Comparison of ENCODE assay signal across 1 cellular context in genomic region chr2:241974096-241974495, GRCh38.
TF ChIP-seq lines count a peak whose summit lies in the region.

No MANE protein-coding gene starts in this region.

TF ChIP-seq in HepG2, 621 proteins besides CTCF, POLR2A, EP300 and RAD21 (continued from another document):
- TF ChIP-seq NR2F6 (IDR thresholded peaks at IDR 0.05), result no peak
- TF ChIP-seq NR2F6 (CRISPR knock-in tag; IDR thresholded peaks at IDR 0.05), result no peak
- TF ChIP-seq ATF1 (CRISPR knock-in tag; IDR thresholded peaks at IDR 0.05), result no peak
- TF ChIP-seq, protein P1, sequence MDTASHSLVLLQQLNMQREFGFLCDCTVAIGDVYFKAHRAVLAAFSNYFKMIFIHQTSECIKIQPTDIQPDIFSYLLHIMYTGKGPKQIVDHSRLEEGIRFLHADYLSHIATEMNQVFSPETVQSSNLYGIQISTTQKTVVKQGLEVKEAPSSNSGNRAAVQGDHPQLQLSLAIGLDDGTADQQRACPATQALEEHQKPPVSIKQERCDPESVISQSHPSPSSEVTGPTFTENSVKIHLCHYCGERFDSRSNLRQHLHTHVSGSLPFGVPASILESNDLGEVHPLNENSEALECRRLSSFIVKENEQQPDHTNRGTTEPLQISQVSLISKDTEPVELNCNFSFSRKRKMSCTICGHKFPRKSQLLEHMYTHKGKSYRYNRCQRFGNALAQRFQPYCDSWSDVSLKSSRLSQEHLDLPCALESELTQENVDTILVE (CRISPR knock-in tag; IDR thresholded peaks at IDR 0.05), result no peak
- TF ChIP-seq CBX2 (IDR thresholded peaks at IDR 0.05; ENCODE audit: low read depth, low read length), result no peak
- no peak for TF ChIP-seq CBX2 (CRISPR knock-in tag; IDR thresholded peaks at IDR 0.05; ENCODE audit: low read depth)
- TF ChIP-seq, protein P2, sequence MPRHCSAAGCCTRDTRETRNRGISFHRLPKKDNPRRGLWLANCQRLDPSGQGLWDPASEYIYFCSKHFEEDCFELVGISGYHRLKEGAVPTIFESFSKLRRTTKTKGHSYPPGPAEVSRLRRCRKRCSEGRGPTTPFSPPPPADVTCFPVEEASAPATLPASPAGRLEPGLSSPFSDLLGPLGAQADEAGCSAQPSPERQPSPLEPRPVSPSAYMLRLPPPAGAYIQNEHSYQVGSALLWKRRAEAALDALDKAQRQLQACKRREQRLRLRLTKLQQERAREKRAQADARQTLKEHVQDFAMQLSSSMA (CRISPR knock-in tag; IDR thresholded peaks at IDR 0.05), result no peak
- TF ChIP-seq ZBTB7A (CRISPR knock-in tag; IDR thresholded peaks at IDR 0.05), result no peak
- TF ChIP-seq, protein P3, sequence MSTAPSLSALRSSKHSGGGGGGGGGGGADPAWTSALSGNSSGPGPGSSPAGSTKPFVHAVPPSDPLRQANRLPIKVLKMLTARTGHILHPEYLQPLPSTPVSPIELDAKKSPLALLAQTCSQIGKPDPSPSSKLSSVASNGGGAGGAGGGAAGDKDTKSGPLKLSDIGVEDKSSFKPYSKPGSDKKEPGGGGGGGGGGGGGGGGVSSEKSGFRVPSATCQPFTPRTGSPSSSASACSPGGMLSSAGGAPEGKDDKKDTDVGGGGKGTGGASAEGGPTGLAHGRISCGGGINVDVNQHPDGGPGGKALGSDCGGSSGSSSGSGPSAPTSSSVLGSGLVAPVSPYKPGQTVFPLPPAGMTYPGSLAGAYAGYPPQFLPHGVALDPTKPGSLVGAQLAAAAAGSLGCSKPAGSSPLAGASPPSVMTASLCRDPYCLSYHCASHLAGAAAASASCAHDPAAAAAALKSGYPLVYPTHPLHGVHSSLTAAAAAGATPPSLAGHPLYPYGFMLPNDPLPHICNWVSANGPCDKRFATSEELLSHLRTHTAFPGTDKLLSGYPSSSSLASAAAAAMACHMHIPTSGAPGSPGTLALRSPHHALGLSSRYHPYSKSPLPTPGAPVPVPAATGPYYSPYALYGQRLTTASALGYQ (CRISPR knock-in tag; IDR thresholded peaks at IDR 0.05), result no peak
- TF ChIP-seq SMYD3 (CRISPR knock-in tag; IDR thresholded peaks at IDR 0.05), result no peak
TF ChIP-seq in HepG2: peak in this region for 0.
